In genomic region chr21:31941694-31942093, GRCh38 we compare ENCODE assay signal across 27 cellular contexts.
"Had no signal": no experiment of that assay in that cellular context is flagged by ENCODE, and none has a peak within 500 bp of the region (broad histone marks: within the 10 kb centered on the region; RNA-seq: fewer than 3 reads in every experiment).

No MANE protein-coding gene starts in this region.

- H3K9me3 ChIP-seq: esophagus squamous epithelium, gastrocnemius medialis, heart right ventricle, left lung, lower lobe of right lung had no signal

- DNase-seq: cerebellar nuclear complex; dermis blood vessel endothelial cell; dorsolateral prefrontal cortex; effector CD4-positive, alpha-beta T cell; effector memory CD4-positive, alpha-beta T cell; erythroblast; esophagus squamous epithelium; foreskin fibroblast; foreskin melanocyte; gastrocnemius medialis; glutamatergic neuron; head of caudate nucleus; heart right ventricle; hippocampal formation; immature natural killer cell; islet precursor cell; kidney; kidney glomerular epithelial cell; left lung; left ventricle myocardium superior; lower lobe of right lung; mesenchymal stem cell; midbrain had no signal

- H3K4me1 ChIP-seq: gastrocnemius medialis, heart right ventricle, left lung, lower lobe of right lung had no signal

- ATAC-seq: esophagus mucosa, gastrocnemius medialis, heart right ventricle, left lung, left ventricle myocardium superior, lower lobe of right lung had no signal

- H3K4me3 Mint-ChIP-seq: central memory CD8-positive, alpha-beta T cell; immature natural killer cell had no signal

- H3K27ac Mint-ChIP-seq: immature natural killer cell had no signal

- H3K36me3 ChIP-seq: esophagus squamous epithelium, gastrocnemius medialis, heart right ventricle, left lung, lower lobe of right lung had no signal

- H3K4me3 ChIP-seq: coronary artery, dorsolateral prefrontal cortex, esophagus squamous epithelium, gastrocnemius medialis, heart right ventricle, left lung, lower lobe of right lung had no signal

- H3K4me1 Mint-ChIP-seq: central memory CD8-positive, alpha-beta T cell; immature natural killer cell had no signal

- H3K27ac ChIP-seq: coronary artery, dorsolateral prefrontal cortex, epithelial cell of prostate, esophagus squamous epithelium, gastrocnemius medialis, heart right ventricle, left lung, lower lobe of right lung had no signal

- H3K9me3 Mint-ChIP-seq: central memory CD8-positive, alpha-beta T cell; immature natural killer cell had no signal

- H3K27me3 ChIP-seq: dorsolateral prefrontal cortex, gastrocnemius medialis, heart right ventricle, left lung had no signal

- H3K36me3 Mint-ChIP-seq: immature natural killer cell had no signal
